8 cellular contexts compared by ENCODE assay signal in the genomic region with DNA sequence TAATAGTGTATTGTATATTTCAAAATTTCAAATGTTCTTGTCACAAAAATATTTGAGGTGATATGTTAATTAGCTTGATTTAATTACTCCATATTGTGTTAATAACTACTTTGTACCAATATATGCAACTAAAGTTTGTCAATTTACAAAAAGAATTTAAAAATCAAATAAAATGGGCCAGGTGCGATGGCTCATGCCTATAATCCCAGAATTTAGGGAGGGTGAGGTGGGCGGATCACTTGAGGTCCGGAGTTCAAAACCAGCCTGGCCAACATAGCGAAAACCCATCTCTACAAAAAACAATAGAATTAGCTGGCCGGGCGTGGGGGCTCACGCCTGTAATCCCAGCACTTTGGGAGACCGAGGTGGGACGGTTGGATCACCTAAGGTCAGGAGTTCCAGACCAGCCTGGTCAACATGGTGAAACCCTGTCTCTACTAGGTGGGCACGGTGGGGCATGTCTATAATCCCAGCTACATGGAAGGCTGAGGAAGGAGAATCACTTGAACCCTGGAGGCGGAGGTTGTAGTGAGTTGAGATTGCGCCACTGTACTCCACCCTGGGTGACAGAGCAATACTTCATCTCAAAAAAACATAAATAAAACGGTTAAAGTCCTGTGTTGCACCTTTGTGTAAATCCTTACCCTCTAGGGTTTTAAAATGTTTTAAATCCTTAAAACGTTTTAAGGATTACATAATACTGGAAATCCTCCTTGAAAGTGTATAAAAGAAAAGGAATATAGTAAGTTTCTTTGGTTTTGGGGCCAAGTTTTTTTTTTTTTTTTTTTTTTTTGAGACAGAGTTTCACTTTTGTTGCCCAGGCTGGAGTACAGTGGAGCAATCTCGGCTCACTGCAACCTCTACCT. TPM values are rescaled to one million over a fixed set of nuclear protein-coding genes. Genes with fewer than 3 reads are reported as not detected.
DNase-seq lines count a peak whose midpoint lies in the region; ATAC-seq and TF ChIP-seq lines count a peak whose summit lies in the region.

No MANE protein-coding gene starts in this region.

- H3K27me3 ChIP-seq in right atrium auricular region (no peaks in the 10 kb centered on the region), adipocyte (replicated peaks; ENCODE audit: control insufficient read depth, insufficient read depth, low read length) (no peaks in the 10 kb centered on the region), upper lobe of right lung (no peaks in the 10 kb centered on the region)

- intact Hi-C loops in Right ventricle myocardium superior (cut with DNase I) (loop anchor here (2.0 to 10.0 kb wide), 3 partner anchors 59 to 151 kb away; partner anchors contain the start of genes CLIC1 and LY6G5C), upper lobe of right lung (cut with DNase I) (loop anchor here (10.0 kb wide), 1 partner anchor 137 kb away; no protein-coding TSS in a partner anchor)

- in situ Hi-C loops in GM13977 (cut with MboI; ENCODE audit: low pct_unique_long_range_greater_than_20kb, low sequenced_read_pairs, unreplicated experiment), result loop anchor here (5.0 kb wide), 1 partner anchor 149 kb away; the partner anchor contains the start of gene LY6G5C

- H3K36me3 ChIP-seq in right atrium auricular region (peaks cover 2% of the 10 kb centered on the region), adipocyte (ENCODE audit: control insufficient read depth, insufficient read depth, low read length, severe bottlenecking) (peaks cover 6% of the 10 kb centered on the region), upper lobe of right lung (no peaks in the 10 kb centered on the region)

- TF ChIP-seq CTCF in right atrium auricular region (IDR thresholded peaks at IDR 0.05), result no peak
- no peak for TF ChIP-seq CTCF in upper lobe of right lung (IDR thresholded peaks at IDR 0.05)
- no peak for TF ChIP-seq CTCF in GM13977 (IDR thresholded peaks at IDR 0.05; ENCODE audit: extremely low read depth, insufficient read depth, missing control alignments)

- no peaks in the 10 kb centered on the region for H3K9me3 ChIP-seq in right atrium auricular region
- no peaks in the 10 kb centered on the region for H3K9me3 ChIP-seq in adipocyte (ENCODE audit: control insufficient read depth, low read length)
- H3K9me3 ChIP-seq in upper lobe of right lung, result no peaks in the 10 kb centered on the region

- peak overlapping the region; percentile 87 for H3K9ac ChIP-seq in adipocyte (ENCODE audit: low read length)

- ATAC-seq in Right ventricle myocardium superior (ENCODE audit: poor library complexity), result no peak
- no peak for ATAC-seq in upper lobe of right lung
- no peak for ATAC-seq in HG02610 (IDR thresholded peaks at IDR 0.05; ENCODE audit: unreplicated experiment)

- DNase-seq in right atrium auricular region (ENCODE audit: low spot score) (no peak), Right ventricle myocardium superior (no peak), adipocyte (ENCODE audit: low read depth) (no peak), medulla oblongata (ENCODE audit: extremely low spot score) (peak; percentile 58), upper lobe of right lung (no peak), GM13977 (ENCODE audit: low spot score) (no peak), HuH-7.5 (ENCODE audit: low spot score) (no peak)

- peaks cover 0 to 37% of the 10 kb centered on the region in 2 donors for H3K4me1 ChIP-seq in right atrium auricular region
- peaks cover 23% of the 10 kb centered on the region for H3K4me1 ChIP-seq in adipocyte (ENCODE audit: control insufficient read depth, insufficient read depth, low read length)
- peaks cover 30% of the 10 kb centered on the region for H3K4me1 ChIP-seq in upper lobe of right lung

- H3K27ac ChIP-seq in right atrium auricular region (peak overlapping the region; percentile 78 to 84), upper lobe of right lung (peak overlapping the region; percentile 30)

- H3K4me3 ChIP-seq in right atrium auricular region (peak overlapping the region in 1 of 2 donors; percentile 59), adipocyte (ENCODE audit: low read length) (peak overlapping the region; percentile 84), upper lobe of right lung (peak overlapping the region; percentile 65)

RNA-seq across cellular contexts. Expression of gene HSPA1B, which starts 4.0 kb away (rescaled TPM):
- 100 to 1,000 TPM; 131 to 232 TPM for total RNA-seq in right atrium auricular region
- total RNA-seq in Right ventricle myocardium superior, result 236 TPM
- total RNA-seq in upper lobe of right lung, result 112 TPM

RNA-seq across cellular contexts. Expression of gene HSPA1A, which starts 16.2 kb away (rescaled TPM):
- total RNA-seq in right atrium auricular region (100 to 1,000 TPM; 315 to 334 TPM), Right ventricle myocardium superior (324 TPM), upper lobe of right lung (150 TPM)

RNA-seq across cellular contexts. Expression of gene HSPA1L, which starts 16.5 kb away (rescaled TPM):
- total RNA-seq in right atrium auricular region, result 1 to 10 TPM; 1.1 to 1.6 TPM
- 2.0 TPM for total RNA-seq in Right ventricle myocardium superior
- 2.0 TPM for total RNA-seq in upper lobe of right lung

RNA-seq across cellular contexts. Expression of gene LSM2, which starts 24.8 kb away (rescaled TPM):
- total RNA-seq in right atrium auricular region, result 10 to 100 TPM; 28.8 to 32.0 TPM
- total RNA-seq in Right ventricle myocardium superior, result 23.0 TPM
- 30.8 TPM for total RNA-seq in upper lobe of right lung

RNA-seq across cellular contexts. Expression of gene NEU1, which starts 31.0 kb away (rescaled TPM):
- total RNA-seq in right atrium auricular region (10 to 100 TPM; 28.0 to 37.7 TPM), Right ventricle myocardium superior (24.1 TPM), upper lobe of right lung (81.0 TPM)
